2 cellular contexts compared by ENCODE assay signal in the genomic region with DNA sequence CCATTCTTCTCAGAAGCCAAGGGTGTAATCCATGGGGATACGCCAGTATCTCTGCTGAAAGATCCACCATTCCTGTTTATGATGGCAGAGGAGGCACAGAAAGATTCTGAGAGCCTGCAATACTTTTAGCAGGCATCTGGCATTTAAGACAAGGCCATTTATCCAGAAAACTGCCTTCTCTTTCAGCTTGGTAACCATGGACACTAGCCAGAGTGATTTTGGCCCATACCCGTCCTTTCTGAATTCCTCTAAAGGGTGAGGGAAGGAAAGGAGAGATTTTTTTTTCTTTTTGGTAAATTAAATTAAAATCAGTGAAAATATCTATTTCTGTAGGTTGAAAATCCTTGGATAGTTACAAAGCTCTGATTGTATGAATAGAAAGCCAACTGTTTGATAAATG.
TF ChIP-seq lines count a peak whose summit lies in the region.

No MANE protein-coding gene starts in this region.

TF ChIP-seq in IMR-90, 13 proteins besides CTCF, POLR2A, EP300 and RAD21:
- no peak for TF ChIP-seq BHLHE40 (IDR thresholded peaks at IDR 0.05; ENCODE audit: low read depth, low read length)

TF ChIP-seq in H1, 55 proteins besides CTCF, POLR2A, EP300 and RAD21:
- TF ChIP-seq, protein P1, sequence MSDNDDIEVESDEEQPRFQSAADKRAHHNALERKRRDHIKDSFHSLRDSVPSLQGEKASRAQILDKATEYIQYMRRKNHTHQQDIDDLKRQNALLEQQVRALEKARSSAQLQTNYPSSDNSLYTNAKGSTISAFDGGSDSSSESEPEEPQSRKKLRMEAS (IDR thresholded peaks at IDR 0.05): no peak
- TF ChIP-seq RBBP5 (IDR thresholded peaks at IDR 0.05; ENCODE audit: borderline replicate concordance, low read depth, low read length): no peak
- no peak for TF ChIP-seq BCL11A (IDR thresholded peaks at IDR 0.05; ENCODE audit: low read depth in 2 of 2, low read length in 2 of 2)
- TF ChIP-seq SAP30 (IDR thresholded peaks at IDR 0.05; ENCODE audit: insufficient read depth, insufficient replicate concordance, low read length): no peak
- TF ChIP-seq RXRA (IDR thresholded peaks at IDR 0.05; ENCODE audit: insufficient read depth, low read depth, low read length): no peak
- TF ChIP-seq KDM4A (IDR thresholded peaks at IDR 0.05; ENCODE audit: low read depth, low read length, severe bottlenecking): no peak
- TF ChIP-seq, protein P2, sequence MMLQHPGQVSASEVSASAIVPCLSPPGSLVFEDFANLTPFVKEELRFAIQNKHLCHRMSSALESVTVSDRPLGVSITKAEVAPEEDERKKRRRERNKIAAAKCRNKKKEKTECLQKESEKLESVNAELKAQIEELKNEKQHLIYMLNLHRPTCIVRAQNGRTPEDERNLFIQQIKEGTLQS (IDR thresholded peaks at IDR 0.05; ENCODE audit: insufficient read depth, low read depth, low read length): no peak
- TF ChIP-seq CREB1 (IDR thresholded peaks at IDR 0.05): no peak
- no peak for TF ChIP-seq SUZ12 (IDR thresholded peaks at IDR 0.05; ENCODE audit: low read length)
- TF ChIP-seq YY1 (IDR thresholded peaks at IDR 0.05; ENCODE audit: low read depth, low read length): no peak
- TF ChIP-seq BRCA1 (IDR thresholded peaks at IDR 0.05; ENCODE audit: low read depth, low read length): no peak
- no peak for TF ChIP-seq SIRT6 (IDR thresholded peaks at IDR 0.05; ENCODE audit: low read length)
- TF ChIP-seq CBX5 (IDR thresholded peaks at IDR 0.05; ENCODE audit: low read depth, low read length): no peak
